Comparison of ENCODE assay signal across 7 cellular contexts in genomic region chr1:222813866-222814535, GRCh38. TPM values are rescaled to one million over a fixed set of nuclear protein-coding genes. Genes with fewer than 3 reads are reported as not detected.
DNase-seq lines count a peak whose midpoint lies in the region; ATAC-seq and TF ChIP-seq lines count a peak whose summit lies in the region.

No MANE protein-coding gene starts in this region.

- peaks cover 28 to 42% (median 32%) of the 10 kb centered on the region in 3 donors for H3K4me1 Mint-ChIP-seq in T-cell

- H3K4me3 Mint-ChIP-seq in T-cell: peak overlapping the region; percentile 89 to 93 (median 93)

- peak overlapping the region in 19 of 21 experiments; percentile 77 to 97 (median 93) for H3K27ac ChIP-seq in skin epidermis

- ATAC-seq in T-cell (replicated peaks in 1 of 4): peak in 2 of 4 experiments; percentile 6 to 8
- no peak for ATAC-seq in GM19397 (IDR thresholded peaks at IDR 0.05; ENCODE audit: unreplicated experiment)
- no peak for ATAC-seq in HG02973 (IDR thresholded peaks at IDR 0.05; ENCODE audit: unreplicated experiment)

- CTCF ChIA-PET in T-cell (lab: Charles Lee): no interaction called here
- CTCF ChIA-PET in HEK293T (lab: Yijun Ruan, JAX): no interaction called here

- H3K9me3 Mint-ChIP-seq in T-cell: no peaks in the 10 kb centered on the region

- peak overlapping the region; percentile 80 to 89 for H3K27ac Mint-ChIP-seq in T-cell

- H3K27me3 Mint-ChIP-seq in T-cell: no peaks in the 10 kb centered on the region

- peak; percentile 18 for DNase-seq in HCEC 1CT
- peak in 3 of 34 experiments; percentile 2 to 7 (median 4) for DNase-seq in T-cell
- peak; percentile 20 for DNase-seq in glomerular visceral epithelial cell (ENCODE audit: extremely low spot score)
- DNase-seq in HEK293T (ENCODE audit: extremely low spot score): no peak

- POLR2A ChIA-PET in T-cell (lab: Charles Lee) (no interaction called here), HEK293T (lab: Yijun Ruan, JAX) (interaction anchor here (0.6 to 1.3 kb wide), 9 partner anchors 8 to 271 kb away, joined by 3 to 5 read pairs (median 3); no protein-coding TSS in a partner anchor)

- no peaks in the 10 kb centered on the region for H3K36me3 Mint-ChIP-seq in T-cell

- H3K4me3 ChIP-seq in skin epidermis: peak overlapping the region in 6 of 7 experiments; percentile 76 to 95 (median 87)

TF ChIP-seq in HEK293T, 16 proteins besides CTCF, POLR2A, EP300 and RAD21:
- TF ChIP-seq LEF1 (IDR thresholded peaks at IDR 0.05; ENCODE audit: borderline replicate concordance) (no peak), NFRKB (IDR thresholded peaks at IDR 0.05) (no peak), ELF4 (IDR thresholded peaks at IDR 0.05) (no peak), TARDBP (IDR thresholded peaks at IDR 0.05) (no peak), HDGF (IDR thresholded peaks at IDR 0.05; ENCODE audit: borderline replicate concordance) (no peak), FOXA1 (IDR thresholded peaks at IDR 0.05) (no peak), BHLHE40 (IDR thresholded peaks at IDR 0.05; ENCODE audit: borderline replicate concordance) (no peak), ZNF384 (IDR thresholded peaks at IDR 0.05) (no peak), FOXM1 (IDR thresholded peaks at IDR 0.05; ENCODE audit: borderline replicate concordance) (no peak), L3MBTL2 (conservative IDR thresholded peaks at IDR 0.05) (no peak), SP1 (IDR thresholded peaks at IDR 0.05) (no peak), PKNOX1 (IDR thresholded peaks at IDR 0.05) (no peak), SUZ12 (IDR thresholded peaks at IDR 0.05) (no peak), ARNT (IDR thresholded peaks at IDR 0.05) (no peak), CTBP1 (IDR thresholded peaks at IDR 0.05; ENCODE audit: borderline replicate concordance) (no peak), FOXK2 (IDR thresholded peaks at IDR 0.05) (no peak)

RNA-seq across cellular contexts. Expression of gene DISP1, which starts 0.8 kb away (rescaled TPM):
- 1 to 10 TPM; 2.7 to 4.5 (median 3.1) TPM for total RNA-seq in T-cell
